Comparison of ENCODE assay signal across 1 cellular context in the genomic region with DNA sequence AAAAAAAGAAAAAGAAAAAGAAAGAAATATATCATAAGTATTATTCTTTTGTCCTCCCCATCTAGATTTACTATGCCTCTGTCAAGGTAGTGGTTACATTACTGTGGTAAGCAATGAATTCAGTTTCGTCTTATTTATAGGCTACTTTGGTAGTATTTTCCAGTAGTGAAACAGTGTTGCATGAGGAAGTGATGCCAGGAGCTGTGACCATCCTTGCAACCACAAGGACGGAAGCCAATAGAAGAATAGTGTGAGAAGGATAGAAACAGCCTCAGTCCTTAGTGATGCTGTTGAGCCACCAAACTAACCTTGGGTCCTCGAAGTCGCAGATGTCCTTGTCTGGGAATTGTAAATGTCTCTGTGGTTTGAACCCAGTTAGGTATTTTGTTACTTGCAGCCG.
TF ChIP-seq lines count a peak whose summit lies in the region.

No MANE protein-coding gene starts in this region.

TF ChIP-seq in GM12878, 131 proteins besides CTCF, POLR2A, EP300 and RAD21 (continued from another document):
- TF ChIP-seq, protein P1, sequence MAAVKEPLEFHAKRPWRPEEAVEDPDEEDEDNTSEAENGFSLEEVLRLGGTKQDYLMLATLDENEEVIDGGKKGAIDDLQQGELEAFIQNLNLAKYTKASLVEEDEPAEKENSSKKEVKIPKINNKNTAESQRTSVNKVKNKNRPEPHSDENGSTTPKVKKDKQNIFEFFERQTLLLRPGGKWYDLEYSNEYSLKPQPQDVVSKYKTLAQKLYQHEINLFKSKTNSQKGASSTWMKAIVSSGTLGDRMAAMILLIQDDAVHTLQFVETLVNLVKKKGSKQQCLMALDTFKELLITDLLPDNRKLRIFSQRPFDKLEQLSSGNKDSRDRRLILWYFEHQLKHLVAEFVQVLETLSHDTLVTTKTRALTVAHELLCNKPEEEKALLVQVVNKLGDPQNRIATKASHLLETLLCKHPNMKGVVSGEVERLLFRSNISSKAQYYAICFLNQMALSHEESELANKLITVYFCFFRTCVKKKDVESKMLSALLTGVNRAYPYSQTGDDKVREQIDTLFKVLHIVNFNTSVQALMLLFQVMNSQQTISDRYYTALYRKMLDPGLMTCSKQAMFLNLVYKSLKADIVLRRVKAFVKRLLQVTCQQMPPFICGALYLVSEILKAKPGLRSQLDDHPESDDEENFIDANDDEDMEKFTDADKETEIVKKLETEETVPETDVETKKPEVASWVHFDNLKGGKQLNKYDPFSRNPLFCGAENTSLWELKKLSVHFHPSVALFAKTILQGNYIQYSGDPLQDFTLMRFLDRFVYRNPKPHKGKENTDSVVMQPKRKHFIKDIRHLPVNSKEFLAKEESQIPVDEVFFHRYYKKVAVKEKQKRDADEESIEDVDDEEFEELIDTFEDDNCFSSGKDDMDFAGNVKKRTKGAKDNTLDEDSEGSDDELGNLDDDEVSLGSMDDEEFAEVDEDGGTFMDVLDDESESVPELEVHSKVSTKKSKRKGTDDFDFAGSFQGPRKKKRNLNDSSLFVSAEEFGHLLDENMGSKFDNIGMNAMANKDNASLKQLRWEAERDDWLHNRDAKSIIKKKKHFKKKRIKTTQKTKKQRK (IDR thresholded peaks at IDR 0.05; ENCODE audit: low read depth, low read length) = no peak
- TF ChIP-seq MEF2B (IDR thresholded peaks at IDR 0.05; ENCODE audit: partially characterized antibody, poor library complexity, severe bottlenecking) (peak; percentile 88), NR2C2 (IDR thresholded peaks at IDR 0.05; ENCODE audit: borderline replicate concordance, control insufficient read depth, insufficient read length, low read depth) (no peak), TCF3 (IDR thresholded peaks at IDR 0.05; ENCODE audit: borderline replicate concordance, insufficient read depth, low read depth, low read length) (peak; percentile 79), NRF1 (conservative IDR thresholded peaks at IDR 0.05; ENCODE audit: low read depth, low read length) (no peak), CREB1 (IDR thresholded peaks at IDR 0.05; ENCODE audit: low read depth) (peak; percentile 60), TCF7 (IDR thresholded peaks at IDR 0.05; ENCODE audit: borderline replicate concordance) (0 out of 2 replicates have a peak, but pooled peaks have one; percentile 42), PAX5 (IDR thresholded peaks at IDR 0.05; ENCODE audit: borderline replicate concordance, low read depth, low read length) (peak; percentile 86; the same call in 1 of the 2 replicates), SREBF2 (IDR thresholded peaks at IDR 0.05; ENCODE audit: low read length) (no peak), KDM1A (IDR thresholded peaks at IDR 0.05; ENCODE audit: borderline replicate concordance) (no peak), FOS (IDR thresholded peaks at IDR 0.05; ENCODE audit: borderline replicate concordance, extremely low read depth, insufficient read length) (no peak), SMARCA5 (IDR thresholded peaks at IDR 0.05) (no peak), TCF12 (IDR thresholded peaks at IDR 0.05; ENCODE audit: low read depth, low read length) (peak; percentile 50; the same call in 1 of the 2 replicates), TAF1 (IDR thresholded peaks at IDR 0.05; ENCODE audit: borderline replicate concordance, low read depth, low read length) (no peak), NR2F1 (conservative IDR thresholded peaks at IDR 0.05) (peak; percentile 62), STAT1 (conservative IDR thresholded peaks at IDR 0.05) (no peak), ZNF24 (IDR thresholded peaks at IDR 0.05) (no peak), ZNF384 (IDR thresholded peaks at IDR 0.05; ENCODE audit: borderline replicate concordance, low read depth, low read length) (no peak)
- TF ChIP-seq, protein P2, sequence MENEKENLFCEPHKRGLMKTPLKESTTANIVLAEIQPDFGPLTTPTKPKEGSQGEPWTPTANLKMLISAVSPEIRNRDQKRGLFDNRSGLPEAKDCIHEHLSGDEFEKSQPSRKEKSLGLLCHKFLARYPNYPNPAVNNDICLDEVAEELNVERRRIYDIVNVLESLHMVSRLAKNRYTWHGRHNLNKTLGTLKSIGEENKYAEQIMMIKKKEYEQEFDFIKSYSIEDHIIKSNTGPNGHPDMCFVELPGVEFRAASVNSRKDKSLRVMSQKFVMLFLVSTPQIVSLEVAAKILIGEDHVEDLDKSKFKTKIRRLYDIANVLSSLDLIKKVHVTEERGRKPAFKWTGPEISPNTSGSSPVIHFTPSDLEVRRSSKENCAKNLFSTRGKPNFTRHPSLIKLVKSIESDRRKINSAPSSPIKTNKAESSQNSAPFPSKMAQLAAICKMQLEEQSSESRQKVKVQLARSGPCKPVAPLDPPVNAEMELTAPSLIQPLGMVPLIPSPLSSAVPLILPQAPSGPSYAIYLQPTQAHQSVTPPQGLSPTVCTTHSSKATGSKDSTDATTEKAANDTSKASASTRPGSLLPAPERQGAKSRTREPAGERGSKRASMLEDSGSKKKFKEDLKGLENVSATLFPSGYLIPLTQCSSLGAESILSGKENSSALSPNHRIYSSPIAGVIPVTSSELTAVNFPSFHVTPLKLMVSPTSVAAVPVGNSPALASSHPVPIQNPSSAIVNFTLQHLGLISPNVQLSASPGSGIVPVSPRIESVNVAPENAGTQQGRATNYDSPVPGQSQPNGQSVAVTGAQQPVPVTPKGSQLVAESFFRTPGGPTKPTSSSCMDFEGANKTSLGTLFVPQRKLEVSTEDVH (IDR thresholded peaks at IDR 0.05; ENCODE audit: low read depth, partially characterized antibody) = no peak
- TF ChIP-seq, protein P3, sequence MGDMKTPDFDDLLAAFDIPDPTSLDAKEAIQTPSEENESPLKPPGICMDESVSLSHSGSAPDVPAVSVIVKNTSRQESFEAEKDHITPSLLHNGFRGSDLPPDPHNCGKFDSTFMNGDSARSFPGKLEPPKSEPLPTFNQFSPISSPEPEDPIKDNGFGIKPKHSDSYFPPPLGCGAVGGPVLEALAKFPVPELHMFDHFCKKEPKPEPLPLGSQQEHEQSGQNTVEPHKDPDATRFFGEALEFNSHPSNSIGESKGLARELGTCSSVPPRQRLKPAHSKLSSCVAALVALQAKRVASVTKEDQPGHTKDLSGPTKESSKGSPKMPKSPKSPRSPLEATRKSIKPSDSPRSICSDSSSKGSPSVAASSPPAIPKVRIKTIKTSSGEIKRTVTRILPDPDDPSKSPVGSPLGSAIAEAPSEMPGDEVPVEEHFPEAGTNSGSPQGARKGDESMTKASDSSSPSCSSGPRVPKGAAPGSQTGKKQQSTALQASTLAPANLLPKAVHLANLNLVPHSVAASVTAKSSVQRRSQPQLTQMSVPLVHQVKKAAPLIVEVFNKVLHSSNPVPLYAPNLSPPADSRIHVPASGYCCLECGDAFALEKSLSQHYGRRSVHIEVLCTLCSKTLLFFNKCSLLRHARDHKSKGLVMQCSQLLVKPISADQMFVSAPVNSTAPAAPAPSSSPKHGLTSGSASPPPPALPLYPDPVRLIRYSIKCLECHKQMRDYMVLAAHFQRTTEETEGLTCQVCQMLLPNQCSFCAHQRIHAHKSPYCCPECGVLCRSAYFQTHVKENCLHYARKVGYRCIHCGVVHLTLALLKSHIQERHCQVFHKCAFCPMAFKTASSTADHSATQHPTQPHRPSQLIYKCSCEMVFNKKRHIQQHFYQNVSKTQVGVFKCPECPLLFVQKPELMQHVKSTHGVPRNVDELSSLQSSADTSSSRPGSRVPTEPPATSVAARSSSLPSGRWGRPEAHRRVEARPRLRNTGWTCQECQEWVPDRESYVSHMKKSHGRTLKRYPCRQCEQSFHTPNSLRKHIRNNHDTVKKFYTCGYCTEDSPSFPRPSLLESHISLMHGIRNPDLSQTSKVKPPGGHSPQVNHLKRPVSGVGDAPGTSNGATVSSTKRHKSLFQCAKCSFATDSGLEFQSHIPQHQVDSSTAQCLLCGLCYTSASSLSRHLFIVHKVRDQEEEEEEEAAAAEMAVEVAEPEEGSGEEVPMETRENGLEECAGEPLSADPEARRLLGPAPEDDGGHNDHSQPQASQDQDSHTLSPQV (IDR thresholded peaks at IDR 0.05) = no peak
- TF ChIP-seq, protein P4, sequence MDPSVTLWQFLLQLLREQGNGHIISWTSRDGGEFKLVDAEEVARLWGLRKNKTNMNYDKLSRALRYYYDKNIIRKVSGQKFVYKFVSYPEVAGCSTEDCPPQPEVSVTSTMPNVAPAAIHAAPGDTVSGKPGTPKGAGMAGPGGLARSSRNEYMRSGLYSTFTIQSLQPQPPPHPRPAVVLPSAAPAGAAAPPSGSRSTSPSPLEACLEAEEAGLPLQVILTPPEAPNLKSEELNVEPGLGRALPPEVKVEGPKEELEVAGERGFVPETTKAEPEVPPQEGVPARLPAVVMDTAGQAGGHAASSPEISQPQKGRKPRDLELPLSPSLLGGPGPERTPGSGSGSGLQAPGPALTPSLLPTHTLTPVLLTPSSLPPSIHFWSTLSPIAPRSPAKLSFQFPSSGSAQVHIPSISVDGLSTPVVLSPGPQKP (IDR thresholded peaks at IDR 0.05; ENCODE audit: low read depth, low read length) = no peak
